1 cellular context compared by ENCODE assay signal in the genomic region with DNA sequence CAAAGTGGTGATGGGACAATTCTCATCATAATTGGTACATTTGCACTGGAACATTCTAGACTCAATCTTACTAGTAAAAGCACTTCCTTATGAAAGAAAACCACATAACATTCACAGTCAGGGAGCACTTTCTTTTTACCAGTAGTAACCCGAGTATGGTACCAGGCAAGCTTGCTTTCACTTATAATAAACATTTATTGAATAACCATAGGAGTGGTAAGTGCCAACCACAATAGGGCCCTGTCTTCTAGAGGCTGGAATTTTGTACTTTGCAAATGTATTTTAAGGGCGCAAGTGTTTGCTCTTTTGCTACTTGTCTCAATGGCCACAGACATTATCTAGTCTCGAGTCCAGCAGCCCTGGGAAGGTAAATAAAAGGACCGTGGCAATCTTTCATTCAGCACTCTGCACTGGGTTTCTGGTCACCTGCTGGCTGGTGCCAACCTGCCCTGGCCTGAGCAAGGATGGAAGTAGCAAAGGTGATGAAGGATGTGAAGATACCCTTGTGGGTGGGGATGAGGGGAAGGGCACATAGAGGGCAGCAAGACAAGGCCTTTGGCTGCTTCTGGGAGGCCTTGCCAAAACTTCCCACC.
TF ChIP-seq lines count a peak whose summit lies in the region.

No MANE protein-coding gene starts in this region.

TF ChIP-seq in liver, 16 proteins besides CTCF, POLR2A, EP300 and RAD21 (continued from another document):
- TF ChIP-seq, protein P1, sequence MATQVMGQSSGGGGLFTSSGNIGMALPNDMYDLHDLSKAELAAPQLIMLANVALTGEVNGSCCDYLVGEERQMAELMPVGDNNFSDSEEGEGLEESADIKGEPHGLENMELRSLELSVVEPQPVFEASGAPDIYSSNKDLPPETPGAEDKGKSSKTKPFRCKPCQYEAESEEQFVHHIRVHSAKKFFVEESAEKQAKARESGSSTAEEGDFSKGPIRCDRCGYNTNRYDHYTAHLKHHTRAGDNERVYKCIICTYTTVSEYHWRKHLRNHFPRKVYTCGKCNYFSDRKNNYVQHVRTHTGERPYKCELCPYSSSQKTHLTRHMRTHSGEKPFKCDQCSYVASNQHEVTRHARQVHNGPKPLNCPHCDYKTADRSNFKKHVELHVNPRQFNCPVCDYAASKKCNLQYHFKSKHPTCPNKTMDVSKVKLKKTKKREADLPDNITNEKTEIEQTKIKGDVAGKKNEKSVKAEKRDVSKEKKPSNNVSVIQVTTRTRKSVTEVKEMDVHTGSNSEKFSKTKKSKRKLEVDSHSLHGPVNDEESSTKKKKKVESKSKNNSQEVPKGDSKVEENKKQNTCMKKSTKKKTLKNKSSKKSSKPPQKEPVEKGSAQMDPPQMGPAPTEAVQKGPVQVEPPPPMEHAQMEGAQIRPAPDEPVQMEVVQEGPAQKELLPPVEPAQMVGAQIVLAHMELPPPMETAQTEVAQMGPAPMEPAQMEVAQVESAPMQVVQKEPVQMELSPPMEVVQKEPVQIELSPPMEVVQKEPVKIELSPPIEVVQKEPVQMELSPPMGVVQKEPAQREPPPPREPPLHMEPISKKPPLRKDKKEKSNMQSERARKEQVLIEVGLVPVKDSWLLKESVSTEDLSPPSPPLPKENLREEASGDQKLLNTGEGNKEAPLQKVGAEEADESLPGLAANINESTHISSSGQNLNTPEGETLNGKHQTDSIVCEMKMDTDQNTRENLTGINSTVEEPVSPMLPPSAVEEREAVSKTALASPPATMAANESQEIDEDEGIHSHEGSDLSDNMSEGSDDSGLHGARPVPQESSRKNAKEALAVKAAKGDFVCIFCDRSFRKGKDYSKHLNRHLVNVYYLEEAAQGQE (IDR thresholded peaks at IDR 0.05), result no peak
